In the genomic region with DNA sequence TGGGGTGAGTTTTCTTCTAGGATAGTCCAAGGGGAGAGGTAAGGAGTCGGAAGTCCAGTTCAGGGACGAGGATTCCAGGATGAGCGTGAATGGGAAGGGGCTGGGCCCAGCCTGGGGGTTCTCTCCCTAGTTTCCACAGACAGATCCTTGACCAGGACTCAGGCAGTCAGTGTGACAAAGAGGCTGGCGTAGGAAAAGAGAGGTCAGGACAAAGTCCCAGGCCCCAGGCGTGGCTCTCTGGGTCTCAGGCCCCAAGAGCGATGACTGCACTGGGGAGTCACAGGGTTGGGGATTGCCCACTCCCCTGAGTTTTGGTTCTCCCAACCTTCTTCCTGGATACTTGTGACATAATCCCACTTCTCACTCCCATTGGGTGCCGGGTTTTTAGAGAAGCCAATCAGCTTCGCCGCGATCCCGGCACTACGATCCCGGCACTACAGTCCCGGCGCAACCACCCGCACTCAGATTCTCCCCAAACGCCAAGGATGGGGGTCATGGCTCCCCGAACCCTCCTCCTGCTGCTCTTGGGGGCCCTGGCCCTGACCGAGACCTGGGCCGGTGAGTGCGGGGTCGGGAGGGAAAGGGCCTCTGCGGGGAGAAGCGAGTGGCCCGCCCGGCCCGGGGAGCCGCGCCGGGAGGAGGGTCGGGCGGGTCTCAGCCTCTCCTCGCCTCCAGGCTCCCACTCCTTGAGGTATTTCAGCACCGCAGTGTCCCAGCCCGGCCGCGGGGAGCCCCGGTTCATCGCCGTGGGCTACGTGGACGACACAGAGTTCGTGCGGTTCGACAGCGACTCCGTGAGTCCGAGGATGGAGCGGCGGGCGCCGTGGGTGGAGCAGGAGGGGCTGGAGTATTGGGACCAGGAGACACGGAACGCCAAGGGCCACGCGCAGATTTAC, we compare ENCODE assay signal across 1 cellular context.
A peak's percentile ranks its signal among the peaks of the same experiment; 100 is the strongest.
TF ChIP-seq lines count a peak whose summit lies in the region.

No MANE protein-coding gene starts in this region.

TF ChIP-seq in HepG2, 621 proteins besides CTCF, POLR2A, EP300 and RAD21 (continued from another document and continues in another):
- TF ChIP-seq ZSCAN30 (CRISPR knock-in tag; IDR thresholded peaks at IDR 0.05): no peak
- peak; percentile 61; the same call in 1 of the 2 replicates for TF ChIP-seq RNF2 (conservative IDR thresholded peaks at IDR 0.05; ENCODE audit: low read depth)
- no peak for TF ChIP-seq ZNF432 (CRISPR knock-in tag; IDR thresholded peaks at IDR 0.05; ENCODE audit: borderline replicate concordance)
- TF ChIP-seq ZFAT (CRISPR knock-in tag; conservative IDR thresholded peaks at IDR 0.05): no peak
- no peak for TF ChIP-seq ZNF333 (CRISPR knock-in tag; IDR thresholded peaks at IDR 0.05; ENCODE audit: borderline replicate concordance)
- TF ChIP-seq, protein P1, sequence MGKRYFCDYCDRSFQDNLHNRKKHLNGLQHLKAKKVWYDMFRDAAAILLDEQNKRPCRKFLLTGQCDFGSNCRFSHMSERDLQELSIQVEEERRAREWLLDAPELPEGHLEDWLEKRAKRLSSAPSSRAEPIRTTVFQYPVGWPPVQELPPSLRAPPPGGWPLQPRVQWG (CRISPR knock-in tag; IDR thresholded peaks at IDR 0.05; ENCODE audit: borderline replicate concordance, low read depth): no peak
- no peak for TF ChIP-seq FOSL1 (CRISPR knock-in tag; IDR thresholded peaks at IDR 0.05; ENCODE audit: borderline replicate concordance)
- 0 out of 2 replicates have a peak, but pooled peaks have one; percentile 16 for TF ChIP-seq EEA1 (CRISPR knock-in tag; IDR thresholded peaks at IDR 0.05; ENCODE audit: borderline replicate concordance)
- TF ChIP-seq ZNF329 (CRISPR knock-in tag; IDR thresholded peaks at IDR 0.05; ENCODE audit: low read depth): no peak
- no peak for TF ChIP-seq HHEX (CRISPR knock-in tag; IDR thresholded peaks at IDR 0.05)
- TF ChIP-seq TCF12 (IDR thresholded peaks at IDR 0.05): no peak
- TF ChIP-seq TCF12 (CRISPR knock-in tag; IDR thresholded peaks at IDR 0.05): no peak
- TF ChIP-seq, protein P2, sequence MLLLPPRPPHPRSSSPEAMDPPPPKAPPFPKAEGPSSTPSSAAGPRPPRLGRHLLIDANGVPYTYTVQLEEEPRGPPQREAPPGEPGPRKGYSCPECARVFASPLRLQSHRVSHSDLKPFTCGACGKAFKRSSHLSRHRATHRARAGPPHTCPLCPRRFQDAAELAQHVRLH (CRISPR knock-in tag; IDR thresholded peaks at IDR 0.05; ENCODE audit: borderline replicate concordance, low read depth): peak; percentile 58; the same call in 1 of the 2 replicates
- no peak for TF ChIP-seq SMC3 (IDR thresholded peaks at IDR 0.05; ENCODE audit: low read length)
- peak; percentile 63; the same call in 1 of the 2 replicates for TF ChIP-seq ZFP90 (CRISPR knock-in tag; IDR thresholded peaks at IDR 0.05; ENCODE audit: borderline replicate concordance)
- TF ChIP-seq KAT8 (CRISPR knock-in tag; IDR thresholded peaks at IDR 0.05): peak; percentile 64
- no peak for TF ChIP-seq TAF15 (IDR thresholded peaks at IDR 0.05; ENCODE audit: low read depth, low read length, poor library complexity, severe bottlenecking)
- TF ChIP-seq ZFP36L1 (CRISPR knock-in tag; IDR thresholded peaks at IDR 0.05): no peak
- 0 out of 2 replicates have a peak, but pooled peaks have one; percentile 31 for TF ChIP-seq ZNF3 (CRISPR knock-in tag; IDR thresholded peaks at IDR 0.05)
- TF ChIP-seq ZBTB7B (CRISPR knock-in tag; IDR thresholded peaks at IDR 0.05): no peak
- TF ChIP-seq ZNF724P (CRISPR knock-in tag; IDR thresholded peaks at IDR 0.05; ENCODE audit: borderline replicate concordance): peak; percentile 57; the same call in 1 of the 2 replicates
- no peak for TF ChIP-seq RARG (CRISPR knock-in tag; IDR thresholded peaks at IDR 0.05; ENCODE audit: low read depth)
- 0 out of 2 replicates have a peak, but pooled peaks have one; percentile 17 for TF ChIP-seq AKAP8 (CRISPR knock-in tag; IDR thresholded peaks at IDR 0.05)
- TF ChIP-seq, protein P3, sequence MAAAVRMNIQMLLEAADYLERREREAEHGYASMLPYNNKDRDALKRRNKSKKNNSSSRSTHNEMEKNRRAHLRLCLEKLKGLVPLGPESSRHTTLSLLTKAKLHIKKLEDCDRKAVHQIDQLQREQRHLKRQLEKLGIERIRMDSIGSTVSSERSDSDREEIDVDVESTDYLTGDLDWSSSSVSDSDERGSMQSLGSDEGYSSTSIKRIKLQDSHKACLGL (CRISPR knock-in tag; IDR thresholded peaks at IDR 0.05): peak; percentile 75; the same call in 1 of the 2 replicates
- no peak; the same call in 1 of the 2 replicates for TF ChIP-seq GATAD1 (CRISPR knock-in tag; IDR thresholded peaks at IDR 0.05)
- TF ChIP-seq ZNF143 (CRISPR knock-in tag; IDR thresholded peaks at IDR 0.05): peak; percentile 32; the same call in 1 of the 2 replicates
- TF ChIP-seq, protein P4, sequence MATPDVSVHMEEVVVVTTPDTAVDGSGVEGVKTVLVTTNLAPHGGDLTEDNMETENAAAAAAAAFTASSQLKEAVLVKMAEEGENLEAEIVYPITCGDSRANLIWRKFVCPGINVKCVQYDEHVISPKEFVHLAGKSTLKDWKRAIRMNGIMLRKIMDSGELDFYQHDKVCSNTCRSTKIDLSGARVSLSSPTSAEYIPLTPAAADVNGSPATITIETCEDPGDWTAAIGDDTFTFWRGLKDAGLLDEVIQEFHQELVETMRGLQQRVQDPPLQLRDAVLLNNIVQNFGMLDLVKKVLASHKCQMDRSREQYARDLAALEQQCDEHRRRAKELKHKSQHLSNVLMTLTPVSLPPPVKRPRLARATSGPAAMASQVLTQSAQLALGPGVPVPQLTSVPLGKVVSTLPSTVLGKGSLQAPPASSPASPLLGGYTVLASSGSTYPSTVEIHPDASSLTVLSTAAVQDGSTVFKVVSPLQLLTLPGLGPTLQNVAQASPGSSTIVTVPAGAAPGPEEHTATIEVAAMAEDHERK (CRISPR knock-in tag; IDR thresholded peaks at IDR 0.05; ENCODE audit: low read depth): no peak
- TF ChIP-seq BCL6 (CRISPR knock-in tag; IDR thresholded peaks at IDR 0.05): no peak
- TF ChIP-seq, protein P5, sequence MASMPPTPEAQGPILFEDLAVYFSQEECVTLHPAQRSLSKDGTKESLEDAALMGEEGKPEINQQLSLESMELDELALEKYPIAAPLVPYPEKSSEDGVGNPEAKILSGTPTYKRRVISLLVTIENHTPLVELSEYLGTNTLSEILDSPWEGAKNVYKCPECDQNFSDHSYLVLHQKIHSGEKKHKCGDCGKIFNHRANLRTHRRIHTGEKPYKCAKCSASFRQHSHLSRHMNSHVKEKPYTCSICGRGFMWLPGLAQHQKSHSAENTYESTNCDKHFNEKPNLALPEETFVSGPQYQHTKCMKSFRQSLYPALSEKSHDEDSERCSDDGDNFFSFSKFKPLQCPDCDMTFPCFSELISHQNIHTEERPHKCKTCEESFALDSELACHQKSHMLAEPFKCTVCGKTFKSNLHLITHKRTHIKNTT (CRISPR knock-in tag; IDR thresholded peaks at IDR 0.05): no peak
- no peak for TF ChIP-seq CBX2 (IDR thresholded peaks at IDR 0.05; ENCODE audit: low read depth, low read length)
- no peak for TF ChIP-seq CBX2 (CRISPR knock-in tag; IDR thresholded peaks at IDR 0.05; ENCODE audit: low read depth)
- TF ChIP-seq NFKBIZ (CRISPR knock-in tag; IDR thresholded peaks at IDR 0.05): peak; percentile 54; the same call in 1 of the 2 replicates
- no peak for TF ChIP-seq ZNF605 (CRISPR knock-in tag; IDR thresholded peaks at IDR 0.05)
- no peak for TF ChIP-seq SNRNP70 (IDR thresholded peaks at IDR 0.05; ENCODE audit: low read depth, low read length)
- TF ChIP-seq, protein P6, sequence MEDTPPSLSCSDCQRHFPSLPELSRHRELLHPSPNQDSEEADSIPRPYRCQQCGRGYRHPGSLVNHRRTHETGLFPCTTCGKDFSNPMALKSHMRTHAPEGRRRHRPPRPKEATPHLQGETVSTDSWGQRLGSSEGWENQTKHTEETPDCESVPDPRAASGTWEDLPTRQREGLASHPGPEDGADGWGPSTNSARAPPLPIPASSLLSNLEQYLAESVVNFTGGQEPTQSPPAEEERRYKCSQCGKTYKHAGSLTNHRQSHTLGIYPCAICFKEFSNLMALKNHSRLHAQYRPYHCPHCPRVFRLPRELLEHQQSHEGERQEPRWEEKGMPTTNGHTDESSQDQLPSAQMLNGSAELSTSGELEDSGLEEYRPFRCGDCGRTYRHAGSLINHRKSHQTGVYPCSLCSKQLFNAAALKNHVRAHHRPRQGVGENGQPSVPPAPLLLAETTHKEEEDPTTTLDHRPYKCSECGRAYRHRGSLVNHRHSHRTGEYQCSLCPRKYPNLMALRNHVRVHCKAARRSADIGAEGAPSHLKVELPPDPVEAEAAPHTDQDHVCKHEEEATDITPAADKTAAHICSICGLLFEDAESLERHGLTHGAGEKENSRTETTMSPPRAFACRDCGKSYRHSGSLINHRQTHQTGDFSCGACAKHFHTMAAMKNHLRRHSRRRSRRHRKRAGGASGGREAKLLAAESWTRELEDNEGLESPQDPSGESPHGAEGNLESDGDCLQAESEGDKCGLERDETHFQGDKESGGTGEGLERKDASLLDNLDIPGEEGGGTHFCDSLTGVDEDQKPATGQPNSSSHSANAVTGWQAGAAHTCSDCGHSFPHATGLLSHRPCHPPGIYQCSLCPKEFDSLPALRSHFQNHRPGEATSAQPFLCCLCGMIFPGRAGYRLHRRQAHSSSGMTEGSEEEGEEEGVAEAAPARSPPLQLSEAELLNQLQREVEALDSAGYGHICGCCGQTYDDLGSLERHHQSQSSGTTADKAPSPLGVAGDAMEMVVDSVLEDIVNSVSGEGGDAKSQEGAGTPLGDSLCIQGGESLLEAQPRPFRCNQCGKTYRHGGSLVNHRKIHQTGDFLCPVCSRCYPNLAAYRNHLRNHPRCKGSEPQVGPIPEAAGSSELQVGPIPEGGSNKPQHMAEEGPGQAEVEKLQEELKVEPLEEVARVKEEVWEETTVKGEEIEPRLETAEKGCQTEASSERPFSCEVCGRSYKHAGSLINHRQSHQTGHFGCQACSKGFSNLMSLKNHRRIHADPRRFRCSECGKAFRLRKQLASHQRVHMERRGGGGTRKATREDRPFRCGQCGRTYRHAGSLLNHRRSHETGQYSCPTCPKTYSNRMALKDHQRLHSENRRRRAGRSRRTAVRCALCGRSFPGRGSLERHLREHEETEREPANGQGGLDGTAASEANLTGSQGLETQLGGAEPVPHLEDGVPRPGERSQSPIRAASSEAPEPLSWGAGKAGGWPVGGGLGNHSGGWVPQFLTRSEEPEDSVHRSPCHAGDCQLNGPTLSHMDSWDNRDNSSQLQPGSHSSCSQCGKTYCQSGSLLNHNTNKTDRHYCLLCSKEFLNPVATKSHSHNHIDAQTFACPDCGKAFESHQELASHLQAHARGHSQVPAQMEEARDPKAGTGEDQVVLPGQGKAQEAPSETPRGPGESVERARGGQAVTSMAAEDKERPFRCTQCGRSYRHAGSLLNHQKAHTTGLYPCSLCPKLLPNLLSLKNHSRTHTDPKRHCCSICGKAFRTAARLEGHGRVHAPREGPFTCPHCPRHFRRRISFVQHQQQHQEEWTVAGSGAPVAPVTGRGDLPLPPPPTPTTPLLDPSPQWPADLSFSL (CRISPR knock-in tag; IDR thresholded peaks at IDR 0.05): no peak
- no peak for TF ChIP-seq JUNB (CRISPR knock-in tag; IDR thresholded peaks at IDR 0.05; ENCODE audit: borderline replicate concordance)
- TF ChIP-seq, protein P7, sequence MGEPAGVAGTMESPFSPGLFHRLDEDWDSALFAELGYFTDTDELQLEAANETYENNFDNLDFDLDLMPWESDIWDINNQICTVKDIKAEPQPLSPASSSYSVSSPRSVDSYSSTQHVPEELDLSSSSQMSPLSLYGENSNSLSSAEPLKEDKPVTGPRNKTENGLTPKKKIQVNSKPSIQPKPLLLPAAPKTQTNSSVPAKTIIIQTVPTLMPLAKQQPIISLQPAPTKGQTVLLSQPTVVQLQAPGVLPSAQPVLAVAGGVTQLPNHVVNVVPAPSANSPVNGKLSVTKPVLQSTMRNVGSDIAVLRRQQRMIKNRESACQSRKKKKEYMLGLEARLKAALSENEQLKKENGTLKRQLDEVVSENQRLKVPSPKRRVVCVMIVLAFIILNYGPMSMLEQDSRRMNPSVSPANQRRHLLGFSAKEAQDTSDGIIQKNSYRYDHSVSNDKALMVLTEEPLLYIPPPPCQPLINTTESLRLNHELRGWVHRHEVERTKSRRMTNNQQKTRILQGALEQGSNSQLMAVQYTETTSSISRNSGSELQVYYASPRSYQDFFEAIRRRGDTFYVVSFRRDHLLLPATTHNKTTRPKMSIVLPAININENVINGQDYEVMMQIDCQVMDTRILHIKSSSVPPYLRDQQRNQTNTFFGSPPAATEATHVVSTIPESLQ (CRISPR knock-in tag; conservative IDR thresholded peaks at IDR 0.05): no peak
- no peak for TF ChIP-seq EED (CRISPR knock-in tag; IDR thresholded peaks at IDR 0.05)
- TF ChIP-seq SNAPC2 (CRISPR knock-in tag; IDR thresholded peaks at IDR 0.05): no peak
- TF ChIP-seq TBL1XR1 (IDR thresholded peaks at IDR 0.05; ENCODE audit: borderline replicate concordance, low read length, partially characterized antibody): no peak
- TF ChIP-seq NFRKB (IDR thresholded peaks at IDR 0.05): no peak
- TF ChIP-seq ZBTB8A (CRISPR knock-in tag; IDR thresholded peaks at IDR 0.05; ENCODE audit: borderline replicate concordance, low read depth): no peak
- peak; percentile 81; the same call in 1 of the 2 replicates for TF ChIP-seq ZNF788 (CRISPR knock-in tag; IDR thresholded peaks at IDR 0.05; ENCODE audit: borderline replicate concordance)
- TF ChIP-seq KLF12 (CRISPR knock-in tag; IDR thresholded peaks at IDR 0.05; ENCODE audit: borderline replicate concordance): 0 out of 2 replicates have a peak, but pooled peaks have one; percentile 63
- TF ChIP-seq, protein P8, sequence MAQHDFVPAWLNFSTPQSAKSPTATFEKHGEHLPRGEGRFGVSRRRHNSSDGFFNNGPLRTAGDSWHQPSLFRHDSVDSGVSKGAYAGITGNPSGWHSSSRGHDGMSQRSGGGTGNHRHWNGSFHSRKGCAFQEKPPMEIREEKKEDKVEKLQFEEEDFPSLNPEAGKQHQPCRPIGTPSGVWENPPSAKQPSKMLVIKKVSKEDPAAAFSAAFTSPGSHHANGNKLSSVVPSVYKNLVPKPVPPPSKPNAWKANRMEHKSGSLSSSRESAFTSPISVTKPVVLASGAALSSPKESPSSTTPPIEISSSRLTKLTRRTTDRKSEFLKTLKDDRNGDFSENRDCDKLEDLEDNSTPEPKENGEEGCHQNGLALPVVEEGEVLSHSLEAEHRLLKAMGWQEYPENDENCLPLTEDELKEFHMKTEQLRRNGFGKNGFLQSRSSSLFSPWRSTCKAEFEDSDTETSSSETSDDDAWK (CRISPR knock-in tag; IDR thresholded peaks at IDR 0.05): no peak
- no peak for TF ChIP-seq ZSCAN31 (CRISPR knock-in tag; IDR thresholded peaks at IDR 0.05; ENCODE audit: low read depth)
- TF ChIP-seq ZMYM4 (CRISPR knock-in tag; IDR thresholded peaks at IDR 0.05): no peak
- TF ChIP-seq SPEN (CRISPR knock-in tag; IDR thresholded peaks at IDR 0.05; ENCODE audit: low read depth): no peak; the same call in 1 of the 2 replicates
- TF ChIP-seq ARNT (IDR thresholded peaks at IDR 0.05): no peak
- TF ChIP-seq TBX2 (CRISPR knock-in tag; IDR thresholded peaks at IDR 0.05; ENCODE audit: borderline replicate concordance): peak; percentile 69
- TF ChIP-seq, protein P9, sequence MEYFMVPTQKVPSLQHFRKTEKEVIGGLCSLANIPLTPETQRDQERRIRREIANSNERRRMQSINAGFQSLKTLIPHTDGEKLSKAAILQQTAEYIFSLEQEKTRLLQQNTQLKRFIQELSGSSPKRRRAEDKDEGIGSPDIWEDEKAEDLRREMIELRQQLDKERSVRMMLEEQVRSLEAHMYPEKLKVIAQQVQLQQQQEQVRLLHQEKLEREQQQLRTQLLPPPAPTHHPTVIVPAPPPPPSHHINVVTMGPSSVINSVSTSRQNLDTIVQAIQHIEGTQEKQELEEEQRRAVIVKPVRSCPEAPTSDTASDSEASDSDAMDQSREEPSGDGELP (IDR thresholded peaks at IDR 0.05; ENCODE audit: borderline replicate concordance, low read depth): no peak
- TF ChIP-seq ZNF331 (CRISPR knock-in tag; IDR thresholded peaks at IDR 0.05): peak; percentile 34; the same call in 1 of the 2 replicates
- no peak for TF ChIP-seq ZNF780A (CRISPR knock-in tag; IDR thresholded peaks at IDR 0.05)
